In the genomic region with DNA sequence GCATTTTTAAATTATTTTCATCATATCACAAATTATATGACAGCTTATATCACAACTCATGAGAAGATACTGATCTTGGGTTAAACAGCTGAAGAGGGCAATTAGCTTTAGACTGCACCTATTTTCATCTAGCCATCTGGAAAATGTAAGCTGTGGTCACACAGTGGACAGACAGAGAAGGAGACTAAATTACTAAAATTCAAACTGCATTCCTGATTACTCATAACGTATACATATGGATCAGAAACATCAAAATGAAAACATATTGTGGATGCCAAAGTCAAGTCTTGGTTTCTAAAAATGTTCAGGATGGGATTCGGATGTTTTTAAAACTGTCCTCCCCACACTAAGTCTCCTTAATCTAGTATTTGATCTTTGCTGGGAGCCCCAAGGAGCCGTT, we compare ENCODE assay signal across 24 cellular contexts. TPM values are rescaled to one million over a fixed set of nuclear protein-coding genes. Genes with fewer than 3 reads are reported as not detected.
DNase-seq lines count a peak whose midpoint lies in the region; ATAC-seq and TF ChIP-seq lines count a peak whose summit lies in the region.
"Had no signal": no experiment of that assay in that cellular context is flagged by ENCODE, and none has a peak within 500 bp of the region (broad histone marks: within the 10 kb centered on the region; RNA-seq: fewer than 3 reads in every experiment).

No MANE protein-coding gene starts in this region.

- no peak overlapping the region for H2AFZ ChIP-seq in mesenchymal stem cell (ENCODE audit: low read depth, low read length)

- DNase-seq in EH (ENCODE audit: low read depth): peak; percentile 90
- peak; percentile 26 for DNase-seq in M059J (ENCODE audit: low read depth)
- peak; percentile 10 to 67 for DNase-seq in cardiac fibroblast (ENCODE audit: low read depth in 2 of 2)
- DNase-seq in mesenchymal stem cell: peak; percentile 51
- no peak for DNase-seq in activated CD4-positive, CD25-positive, alpha-beta regulatory T cell (lab: John Stamatoyannopoulos, UW)
- no peak for DNase-seq in stimulated activated naive CD4-positive, alpha-beta T cell treated with Interleukin-2 at 50 U/mL for 16 hours (lab: John Stamatoyannopoulos, UW)
- no peak for DNase-seq in MG63
- DNase-seq: activated CD4-positive, alpha-beta T cell treated with anti-CD3 and anti-CD28 coated beads for 48 hours; activated CD8-positive, alpha-beta memory T cell treated with anti-CD3 and anti-CD28 coated beads, Interleukin-2, amount 50 U/mL, for 48 hours; activated naive CD4-positive, alpha-beta T cell treated with anti-CD3 and anti-CD28 coated beads, Interleukin-2, amount 10 ng/mL, durations not matched to agents 7 days and 5 days; central memory CD4-positive, alpha-beta T cell; DMS79; glutamatergic neuron; KBM-7; NCI-H146; NCI-H345; NK-92 treated with Interleukin-12 subunit alpha and Interleukin-12 subunit beta, amount 100 ng/mL, for 24 hours; SHP77; stimulated activated CD4-positive, alpha-beta T cell treated with anti-CD3 and anti-CD28 coated beads, Interleukin-12 subunit alpha, Interleukin-12 subunit beta, amount 100 ng/mL, for 4 hours; T-helper 9 cell had no signal

- peaks cover 8% of the 10 kb centered on the region for H3K79me1 ChIP-seq in mesenchymal stem cell (replicated peaks; ENCODE audit: low read length, poor library complexity, severe bottlenecking)

- H3K4me3 ChIP-seq in cardiac fibroblast (replicated peaks in 1 of 2; ENCODE audit: low read depth in 2 of 2, low read length in 2 of 2) (no peak overlapping the region), mesenchymal stem cell (ENCODE audit: insufficient read depth in 1 of 2, low read depth in 1 of 2, low read length in 2 of 2) (no peak overlapping the region), MG63 (no peak overlapping the region)
- H3K4me3 ChIP-seq: prostate gland had no signal

- no peak overlapping the region for H2BK12ac ChIP-seq in mesenchymal stem cell (ENCODE audit: low read length in 2 of 2)

- no peak overlapping the region for H2BK5ac ChIP-seq in mesenchymal stem cell (ENCODE audit: low read depth, low read length, poor library complexity, severe bottlenecking)

- no peak overlapping the region for H3K4me2 ChIP-seq in mesenchymal stem cell (ENCODE audit: low read length, poor library complexity, severe bottlenecking)

- H3K36me3 ChIP-seq in mesenchymal stem cell (ENCODE audit: control insufficient read depth in 1 of 2, insufficient read depth in 2 of 2, low read depth in 1 of 2, low read length in 2 of 2) (peaks cover 0 to 3% of the 10 kb centered on the region in 2 experiments), MG63 (peaks cover 3% of the 10 kb centered on the region; the same call in 1 of the 2 replicates)
- H3K36me3 ChIP-seq: prostate gland had no signal

- H4K91ac ChIP-seq in mesenchymal stem cell (ENCODE audit: low read length): no peak overlapping the region

- no peak overlapping the region for H3K27ac ChIP-seq in mesenchymal stem cell (ENCODE audit: low read length, poor library complexity, severe bottlenecking)
- H3K27ac ChIP-seq: C4-2B, prostate gland had no signal

- H3K27me3 ChIP-seq in mesenchymal stem cell (ENCODE audit: control insufficient read depth in 1 of 2, insufficient read depth in 1 of 2, low read length in 2 of 2): no peaks in the 10 kb centered on the region
- H3K27me3 ChIP-seq in MG63: no peaks in the 10 kb centered on the region

- peaks cover 6% of the 10 kb centered on the region for H3K4me1 ChIP-seq in mesenchymal stem cell (ENCODE audit: control insufficient read depth, insufficient read depth, low read depth, low read length)

- no peak for TF ChIP-seq CTCF in cardiac fibroblast (IDR thresholded peaks at IDR 0.05; ENCODE audit: low read depth, low read length)

- WGBS in mesenchymal stem cell: 0% methylated on average over 2 of the region's 3 CpGs

- H3K18ac ChIP-seq in mesenchymal stem cell (ENCODE audit: low read depth in 1 of 2, low read length in 2 of 2): no peak overlapping the region

- H3K9ac ChIP-seq in mesenchymal stem cell (ENCODE audit: low read length): no peak overlapping the region

- no peak overlapping the region for H3K4ac ChIP-seq in mesenchymal stem cell (ENCODE audit: low read depth in 1 of 2, low read length in 2 of 2)

- no peak overlapping the region for H4K8ac ChIP-seq in mesenchymal stem cell (ENCODE audit: low read length)

- H3K23ac ChIP-seq in mesenchymal stem cell (ENCODE audit: low read length in 2 of 2): no peak overlapping the region

- H3K9me3 ChIP-seq in mesenchymal stem cell (ENCODE audit: control insufficient read depth, low read length) (no peaks in the 10 kb centered on the region), MG63 (no peaks in the 10 kb centered on the region)
- H3K9me3 ChIP-seq: prostate gland had no signal

- H2BK120ac ChIP-seq in mesenchymal stem cell (ENCODE audit: low read depth, low read length): no peak overlapping the region

- no peak for ATAC-seq in GM18520 (IDR thresholded peaks at IDR 0.05; ENCODE audit: unreplicated experiment)
- ATAC-seq: stimulated activated memory B cell treated with anti-CD40 and anti-IgM and Interleukin-4, amounts not matched to agents 10 μg/mL and 1 μg/mL and 100 μg/mL, for 72 hours had no signal

- no peak overlapping the region for H3K14ac ChIP-seq in mesenchymal stem cell (ENCODE audit: low read length in 2 of 2)

- no peak overlapping the region for H2AK5ac ChIP-seq in mesenchymal stem cell (ENCODE audit: low read length, severe bottlenecking)

- no peak overlapping the region for H2BK15ac ChIP-seq in mesenchymal stem cell (ENCODE audit: low read depth, poor library complexity, severe bottlenecking)

RNA-seq across cellular contexts. Expression of a gene that starts 6.6 kb away (rescaled TPM):
- 32.1 and 36.2 TPM in 2 replicates for total RNA-seq in M059J (2014; rRNA removed; shearing (Covaris generic))
- polyA plus RNA-seq in mesenchymal stem cell (2013, experiment 1 of 2): 42.1 TPM
- 44.6 TPM for polyA plus RNA-seq in mesenchymal stem cell (2013, experiment 2 of 2)
- 13.1 and 28.5 TPM in 2 replicates for total RNA-seq in MG63 (2014; rRNA removed; shearing (Covaris generic); ENCODE audit: low replicate concordance)

RNA-seq across cellular contexts. Expression of a gene that starts 7.0 kb away (rescaled TPM):
- 23.2 and 24.6 TPM in 2 replicates for total RNA-seq in M059J (2014; rRNA removed; shearing (Covaris generic))
- 35.4 TPM for polyA plus RNA-seq in mesenchymal stem cell (2013, experiment 1 of 2)
- polyA plus RNA-seq in mesenchymal stem cell (2013, experiment 2 of 2): 37.1 TPM
- 11.1 and 15.4 TPM in 2 replicates for total RNA-seq in MG63 (2014; rRNA removed; shearing (Covaris generic); ENCODE audit: low replicate concordance)

RNA-seq across cellular contexts. Expression of a gene that starts 40.6 kb away (rescaled TPM):
- total RNA-seq in M059J (2014; rRNA removed; shearing (Covaris generic)): 13.0 and 19.9 TPM in 2 replicates
- polyA plus RNA-seq in mesenchymal stem cell (2013, experiment 1 of 2): 35.1 TPM
- 36.7 TPM for polyA plus RNA-seq in mesenchymal stem cell (2013, experiment 2 of 2)
- 20.0 and 25.8 TPM in 2 replicates for total RNA-seq in MG63 (2014; rRNA removed; shearing (Covaris generic); ENCODE audit: low replicate concordance)

Comparison
In these comparisons a context has a peak if more than half of its experiments do, and no peak if none do; other contexts are left out.
1. DNase-seq: peak in EH (single experiment), M059J (single experiment), cardiac fibroblast (2 of 2) and mesenchymal stem cell (single experiment); none in activated CD4-positive, CD25-positive, alpha-beta regulatory T cell (0 of 4), stimulated activated naive CD4-positive, alpha-beta T cell treated with Interleukin-2 at 50 U/mL for 16 hours (single experiment) and MG63 (single experiment).